Comparison of ENCODE assay signal across 12 cellular contexts in genomic region chr14:104390941-104391901, GRCh38.
DNase-seq lines count a peak whose midpoint lies in the region; ATAC-seq and TF ChIP-seq lines count a peak whose summit lies in the region.
"Had no signal": no experiment of that assay in that cellular context is flagged by ENCODE, and none has a peak within 500 bp of the region (broad histone marks: within the 10 kb centered on the region; RNA-seq: fewer than 3 reads in every experiment).

No MANE protein-coding gene starts in this region.

- H3K36me3 Mint-ChIP-seq in activated naive CD8-positive, alpha-beta T cell treated with anti-CD3 and anti-CD28 coated beads, Interleukin-2, amount 10 ng/mL, durations not matched to agents 7 days and 5 days: no peaks in the 10 kb centered on the region
- no peaks in the 10 kb centered on the region for H3K36me3 Mint-ChIP-seq in activated naive CD8-positive, alpha-beta T cell treated with anti-CD3 and anti-CD28 coated beads for 36 hours

- peaks cover 0 to 30% (median 0%) of the 10 kb centered on the region in 4 donors for H3K4me1 ChIP-seq in Peyer's patch
- no peaks in the 10 kb centered on the region for H3K4me1 ChIP-seq in tibial artery
- no peaks in the 10 kb centered on the region for H3K4me1 ChIP-seq in PC-3 (ENCODE audit: insufficient read depth, low read length)

- no peaks in the 10 kb centered on the region for H3K36me3 ChIP-seq in Peyer's patch
- H3K36me3 ChIP-seq in tibial artery: no peaks in the 10 kb centered on the region
- no peaks in the 10 kb centered on the region for H3K36me3 ChIP-seq in PC-3 (ENCODE audit: low read depth, low read length)

- TF ChIP-seq CTCF in Peyer's patch (IDR thresholded peaks at IDR 0.05) (no peak), tibial artery (IDR thresholded peaks at IDR 0.05) (no peak), PC-3 (conservative IDR thresholded peaks at IDR 0.05; ENCODE audit: low read depth, low read length) (no peak)

- H3K27ac ChIP-seq in Peyer's patch (no peak overlapping the region), tibial artery (no peak overlapping the region), PC-3 (ENCODE audit: low read length) (no peak overlapping the region)

- H3K4me1 Mint-ChIP-seq in activated naive CD8-positive, alpha-beta T cell treated with anti-CD3 and anti-CD28 coated beads, Interleukin-2, amount 10 ng/mL, durations not matched to agents 7 days and 5 days: peaks cover 36% of the 10 kb centered on the region
- peaks cover 58% of the 10 kb centered on the region for H3K4me1 Mint-ChIP-seq in activated naive CD8-positive, alpha-beta T cell treated with anti-CD3 and anti-CD28 coated beads for 36 hours

- H3K9me2 ChIP-seq in PC-3 (replicated peaks; ENCODE audit: low read length): no peaks in the 10 kb centered on the region

- no TSS peak for BruUV-seq in PC-3 (replicated peaks; lab: Mats Ljungman, UMichigan)

- H4K20me1 ChIP-seq in PC-3 (ENCODE audit: low read length): no peaks in the 10 kb centered on the region

- TF ChIP-seq POLR2A in Peyer's patch (IDR thresholded peaks at IDR 0.05): no peak

- H3K4me3 Mint-ChIP-seq in activated naive CD8-positive, alpha-beta T cell treated with anti-CD3 and anti-CD28 coated beads, Interleukin-2, amount 10 ng/mL, durations not matched to agents 7 days and 5 days: no peak overlapping the region
- no peak overlapping the region for H3K4me3 Mint-ChIP-seq in activated naive CD8-positive, alpha-beta T cell treated with anti-CD3 and anti-CD28 coated beads for 36 hours

- no peak for ATAC-seq in activated naive CD8-positive, alpha-beta T cell treated with anti-CD3 and anti-CD28 coated beads, Interleukin-2, amount 10 ng/mL, durations not matched to agents 7 days and 5 days (ENCODE audit: low read depth)
- ATAC-seq in GM21423 (IDR thresholded peaks at IDR 0.05; ENCODE audit: unreplicated experiment) (no peak), PC-3 (no peak)

- POLR2A ChIA-PET in activated naive CD8-positive, alpha-beta T cell treated with anti-CD3 and anti-CD28 coated beads, Interleukin-2, amount 10 ng/mL, durations not matched to agents 7 days and 5 days (lab: Charles Lee): no interaction called here
- POLR2A ChIA-PET in PC-3 (lab: Charles Lee; ENCODE audit: unreplicated experiment): no interaction called here

- H3K27me3 ChIP-seq in Peyer's patch: no peaks in the 10 kb centered on the region
- H3K27me3 ChIP-seq in tibial artery: peaks cover 0 to 48% of the 10 kb centered on the region in 2 donors
- peaks cover 80% of the 10 kb centered on the region for H3K27me3 ChIP-seq in PC-3 (ENCODE audit: low read length)

- H3K9me3 ChIP-seq in Peyer's patch (no peaks in the 10 kb centered on the region), tibial artery (no peaks in the 10 kb centered on the region), PC-3 (ENCODE audit: low read length) (no peaks in the 10 kb centered on the region)

- H3K79me2 ChIP-seq in PC-3 (ENCODE audit: low read length): no peaks in the 10 kb centered on the region

- no peak overlapping the region for H3K9ac ChIP-seq in PC-3 (ENCODE audit: low read length)

- intact Hi-C loops in tibial artery (cut with DNase I; ENCODE audit: low total_unique reads): no loop called here
- intact Hi-C loops in PC-3 (cut with micrococcal nuclease): no loop called here

- no peaks in the 10 kb centered on the region for H3K27me3 Mint-ChIP-seq in activated naive CD8-positive, alpha-beta T cell treated with anti-CD3 and anti-CD28 coated beads, Interleukin-2, amount 10 ng/mL, durations not matched to agents 7 days and 5 days
- no peaks in the 10 kb centered on the region for H3K27me3 Mint-ChIP-seq in activated naive CD8-positive, alpha-beta T cell treated with anti-CD3 and anti-CD28 coated beads for 36 hours

- peak; percentile 34 for DNase-seq in activated naive CD8-positive, alpha-beta T cell treated with anti-CD3 and anti-CD28 coated beads, Interleukin-2, amount 10 ng/mL, durations not matched to agents 7 days and 5 days
- DNase-seq in activated naive CD8-positive, alpha-beta T cell treated with anti-CD3 and anti-CD28 coated beads for 36 hours: no peak
- DNase-seq in Peyer's patch: peak; percentile 16 to 39 (median 38)
- peak; percentile 40 for DNase-seq in islet precursor cell
- peak; percentile 9 to 57 for DNase-seq in tibial artery
- no peak for DNase-seq in stimulated activated CD4-positive, alpha-beta T cell treated with anti-CD3 and anti-CD28 coated beads, Interleukin-4, amount 100 ng/mL, for 24 hours
- DNase-seq in PC-3: no peak
- DNase-seq: AML-193; central memory CD4-positive, alpha-beta T cell; GOT3; NK-92 treated with Interleukin-12 subunit alpha and Interleukin-12 subunit beta, amount 100 ng/mL, for 24 hours had no signal

- no peaks in the 10 kb centered on the region for H3F3A ChIP-seq in PC-3 (ENCODE audit: low read length, unreplicated experiment)

- no peak overlapping the region for H2AFZ ChIP-seq in PC-3 (ENCODE audit: low read length)

- peaks cover 2% of the 10 kb centered on the region for H3K9me3 Mint-ChIP-seq in activated naive CD8-positive, alpha-beta T cell treated with anti-CD3 and anti-CD28 coated beads, Interleukin-2, amount 10 ng/mL, durations not matched to agents 7 days and 5 days
- H3K9me3 Mint-ChIP-seq in activated naive CD8-positive, alpha-beta T cell treated with anti-CD3 and anti-CD28 coated beads for 36 hours: no peaks in the 10 kb centered on the region

- H3K4me2 ChIP-seq in PC-3 (ENCODE audit: low read length): no peak overlapping the region

- H3K4me3 ChIP-seq in Peyer's patch (no peak overlapping the region), tibial artery (no peak overlapping the region), PC-3 (ENCODE audit: low read length) (no peak overlapping the region)

- CTCF ChIA-PET in PC-3 (lab: Charles Lee): no interaction called here

- H3K27ac Mint-ChIP-seq in activated naive CD8-positive, alpha-beta T cell treated with anti-CD3 and anti-CD28 coated beads, Interleukin-2, amount 10 ng/mL, durations not matched to agents 7 days and 5 days: peak overlapping the region; percentile 63
- H3K27ac Mint-ChIP-seq in activated naive CD8-positive, alpha-beta T cell treated with anti-CD3 and anti-CD28 coated beads for 36 hours: no peak overlapping the region

Comparison
In these comparisons a context has a peak if more than half of its experiments do, and no peak if none do; other contexts are left out.
1. DNase-seq: peak in activated naive CD8-positive, alpha-beta T cell treated with anti-CD3 and anti-CD28 coated beads, Interleukin-2, amount 10 ng/mL, durations not matched to agents 7 days and 5 days (single experiment), Peyer's patch (3 of 3), islet precursor cell (single experiment) and tibial artery (2 of 2); none in activated naive CD8-positive, alpha-beta T cell treated with anti-CD3 and anti-CD28 coated beads for 36 hours (single experiment), stimulated activated CD4-positive, alpha-beta T cell treated with anti-CD3 and anti-CD28 coated beads, Interleukin-4, amount 100 ng/mL, for 24 hours (single experiment) and PC-3 (single experiment).